8 cellular contexts compared by ENCODE assay signal in genomic region chr6:137699036-137699683, GRCh38.
DNase-seq lines count a peak whose midpoint lies in the region; ATAC-seq lines count a peak whose summit lies in the region.

No MANE protein-coding gene starts in this region.

- H3K4me1 Mint-ChIP-seq in activated naive CD8-positive, alpha-beta T cell treated with anti-CD3 and anti-CD28 coated beads, Interleukin-2, amount 10 ng/mL, durations not matched to agents 7 days and 5 days = peaks cover 27% of the 10 kb centered on the region
- H3K4me1 Mint-ChIP-seq in natural killer cell treated with Interleukin-12 subunit alpha and Interleukin-12 subunit beta and Interleukin-15 and Interleukin-18, amount 100 ng/mL, for 72 hours (ENCODE audit: low read depth in 2 of 2) = peaks cover 15 to 16% of the 10 kb centered on the region in 2 donors

- H3K9me3 Mint-ChIP-seq in activated naive CD8-positive, alpha-beta T cell treated with anti-CD3 and anti-CD28 coated beads, Interleukin-2, amount 10 ng/mL, durations not matched to agents 7 days and 5 days = no peaks in the 10 kb centered on the region
- no peaks in the 10 kb centered on the region for H3K9me3 Mint-ChIP-seq in natural killer cell treated with Interleukin-12 subunit alpha and Interleukin-12 subunit beta and Interleukin-15 and Interleukin-18, amount 100 ng/mL, for 72 hours

- H3K27ac Mint-ChIP-seq in activated naive CD8-positive, alpha-beta T cell treated with anti-CD3 and anti-CD28 coated beads, Interleukin-2, amount 10 ng/mL, durations not matched to agents 7 days and 5 days = peak overlapping the region; percentile 92
- H3K27ac Mint-ChIP-seq in natural killer cell treated with Interleukin-12 subunit alpha and Interleukin-12 subunit beta and Interleukin-15 and Interleukin-18, amount 100 ng/mL, for 72 hours = peak overlapping the region; percentile 73 to 83

- POLR2A ChIA-PET in activated naive CD8-positive, alpha-beta T cell treated with anti-CD3 and anti-CD28 coated beads, Interleukin-2, amount 10 ng/mL, durations not matched to agents 7 days and 5 days (lab: Charles Lee) = interaction anchor here (1.0 to 1.7 kb wide), 3 partner anchors 9 to 172 kb away, joined by 4 read pairs; partner anchors contain the start of gene TNFAIP3

- DNase-seq in EH (ENCODE audit: low read depth) (peak; percentile 67), MV-4-11 (lab: John Stamatoyannopoulos, UW) (peak; percentile 90), NCI-H1930 (lab: John Stamatoyannopoulos, UW) (no peak), GM19238 (ENCODE audit: insufficient read length, low spot score) (no peak), islet precursor cell (no peak)
- DNase-seq in activated naive CD8-positive, alpha-beta T cell treated with anti-CD3 and anti-CD28 coated beads, Interleukin-2, amount 10 ng/mL, durations not matched to agents 7 days and 5 days = no peak
- no peak for DNase-seq in natural killer cell treated with Interleukin-12 subunit alpha and Interleukin-12 subunit beta and Interleukin-15 and Interleukin-18, amount 100 ng/mL, for 72 hours (ENCODE audit: low spot score)

- peak; percentile 62 for ATAC-seq in activated naive CD8-positive, alpha-beta T cell treated with anti-CD3 and anti-CD28 coated beads, Interleukin-2, amount 10 ng/mL, durations not matched to agents 7 days and 5 days (ENCODE audit: low read depth)
- peak; percentile 59 to 72 for ATAC-seq in natural killer cell treated with Interleukin-12 subunit alpha and Interleukin-12 subunit beta and Interleukin-15 and Interleukin-18, amount 100 ng/mL, for 72 hours
- no peak for ATAC-seq in GM21526 (IDR thresholded peaks at IDR 0.05; ENCODE audit: low FRiP score, unreplicated experiment)

- no peaks in the 10 kb centered on the region for H3K36me3 Mint-ChIP-seq in activated naive CD8-positive, alpha-beta T cell treated with anti-CD3 and anti-CD28 coated beads, Interleukin-2, amount 10 ng/mL, durations not matched to agents 7 days and 5 days
- no peaks in the 10 kb centered on the region for H3K36me3 Mint-ChIP-seq in natural killer cell treated with Interleukin-12 subunit alpha and Interleukin-12 subunit beta and Interleukin-15 and Interleukin-18, amount 100 ng/mL, for 72 hours

- H3K4me3 Mint-ChIP-seq in activated naive CD8-positive, alpha-beta T cell treated with anti-CD3 and anti-CD28 coated beads, Interleukin-2, amount 10 ng/mL, durations not matched to agents 7 days and 5 days = peak overlapping the region; percentile 74
- peak overlapping the region; percentile 68 for H3K4me3 Mint-ChIP-seq in natural killer cell treated with Interleukin-12 subunit alpha and Interleukin-12 subunit beta and Interleukin-15 and Interleukin-18, amount 100 ng/mL, for 72 hours

- peaks cover 7% of the 10 kb centered on the region for H3K27me3 Mint-ChIP-seq in activated naive CD8-positive, alpha-beta T cell treated with anti-CD3 and anti-CD28 coated beads, Interleukin-2, amount 10 ng/mL, durations not matched to agents 7 days and 5 days
- H3K27me3 Mint-ChIP-seq in natural killer cell treated with Interleukin-12 subunit alpha and Interleukin-12 subunit beta and Interleukin-15 and Interleukin-18, amount 100 ng/mL, for 72 hours = peaks cover 13 to 17% of the 10 kb centered on the region in 2 donors

Comparison
In these comparisons a context has a peak if more than half of its experiments do, and no peak if none do; other contexts are left out.
1. DNase-seq: peak in EH (single experiment) and MV-4-11 (single experiment); none in activated naive CD8-positive, alpha-beta T cell treated with anti-CD3 and anti-CD28 coated beads, Interleukin-2, amount 10 ng/mL, durations not matched to agents 7 days and 5 days (single experiment), natural killer cell treated with Interleukin-12 subunit alpha and Interleukin-12 subunit beta and Interleukin-15 and Interleukin-18, amount 100 ng/mL, for 72 hours (single experiment), NCI-H1930 (0 of 2), GM19238 (single experiment) and islet precursor cell (single experiment).